ENCODE assay signal across 20 cellular contexts in the genomic region with DNA sequence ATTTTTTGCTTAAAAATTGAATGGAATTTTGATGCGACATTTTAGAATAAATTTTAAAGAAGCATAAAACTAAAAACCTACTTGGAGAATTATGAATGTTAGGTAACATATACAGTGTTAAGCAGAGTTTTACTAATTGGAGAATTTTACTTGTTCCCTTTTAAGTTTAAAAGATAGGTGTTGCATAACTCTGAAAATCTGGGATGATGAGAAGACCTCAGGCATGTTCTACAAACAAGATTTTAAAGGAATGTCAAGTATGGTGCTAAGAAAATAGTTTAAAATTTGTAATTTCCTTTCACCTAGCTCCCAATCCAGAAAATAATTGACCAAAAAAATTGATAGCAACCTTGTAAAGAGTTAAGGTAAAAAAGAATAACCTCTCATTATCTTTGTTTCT.
DNase-seq lines count a peak whose midpoint lies in the region; ATAC-seq and TF ChIP-seq lines count a peak whose summit lies in the region.
"Had no signal": no experiment of that assay in that cellular context is flagged by ENCODE, and none has a peak within 500 bp of the region (broad histone marks: within the 10 kb centered on the region; RNA-seq: fewer than 3 reads in every experiment).

No MANE protein-coding gene starts in this region.

- 90 to 96% methylated on average over 1 of the region's 1 CpG for WGBS in GM23248 (ENCODE audit: low coverage in 1 of 2, low lambda C conversion rate in 2 of 2, missing lambda C conversion rate in 2 of 2), 2 experiments

- H3F3A ChIP-seq in GM23248 (ENCODE audit: insufficient read depth), result peaks cover 10% of the 10 kb centered on the region

- peak overlapping the region; percentile 43 for H3K9ac ChIP-seq in GM23248
- H3K9ac ChIP-seq: BLaER1 had no signal

- H3K4me1 ChIP-seq in GM23248 (ENCODE audit: insufficient read depth), result peaks cover 23% of the 10 kb centered on the region
- no peaks in the 10 kb centered on the region for H3K4me1 ChIP-seq in mucosa of descending colon (ENCODE audit: low read depth)
- H3K4me1 ChIP-seq: SJSA1 had no signal

- H3K4me2 ChIP-seq in GM23248 (ENCODE audit: unreplicated experiment), result peak overlapping the region; percentile 78
- H3K4me2 ChIP-seq: BLaER1 had no signal

- H4K20me1 ChIP-seq in GM23248 (ENCODE audit: insufficient read depth), result no peaks in the 10 kb centered on the region
- H4K20me1 ChIP-seq: BLaER1 had no signal

- peak overlapping the region; percentile 53 for H2AFZ ChIP-seq in GM23248

- H3K27ac ChIP-seq in GM23248, result peak overlapping the region; percentile 74
- H3K27ac ChIP-seq: BLaER1, SJSA1 had no signal

- in situ Hi-C loops in GM23248 (cut with MboI), result no loop called here

- no peaks in the 10 kb centered on the region for H3K27me3 ChIP-seq in GM23248 (replicated peaks; ENCODE audit: insufficient read depth)
- H3K27me3 ChIP-seq: BLaER1, MG63, SJSA1 had no signal

- H3K9me3 ChIP-seq in GM23248 (ENCODE audit: low read depth) (no peaks in the 10 kb centered on the region), mucosa of descending colon (no peaks in the 10 kb centered on the region)
- H3K9me3 ChIP-seq: Caco-2, MG63, SJSA1 had no signal

- H3K36me3 ChIP-seq in GM23248 (ENCODE audit: low read depth) (no peaks in the 10 kb centered on the region), mucosa of descending colon (ENCODE audit: low read depth) (no peaks in the 10 kb centered on the region)
- H3K36me3 ChIP-seq: MG63, SJSA1 had no signal

- intact Hi-C loops in mucosa of descending colon (cut with DNase I, micrococcal nuclease), result no loop called here

- no peak for TF ChIP-seq CTCF in mucosa of descending colon (IDR thresholded peaks at IDR 0.05)

- H3K79me2 ChIP-seq in GM23248 (ENCODE audit: insufficient read depth), result no peaks in the 10 kb centered on the region

- peaks cover 7% of the 10 kb centered on the region; the same call in 1 of the 2 replicates for H3K9me2 ChIP-seq in GM23248 (ENCODE audit: insufficient read depth)

- ATAC-seq in mucosa of descending colon, result no peak
- ATAC-seq: K562 had no signal

- DNase-seq in GM23248 (peak; percentile 21), astrocyte of the hippocampus (ENCODE audit: low read depth, low spot score) (peak; percentile 4), iris pigment epithelial cell (ENCODE audit: low read depth) (peak; percentile 9), mucosa of descending colon (no peak), SHP77 treated with DMSO at 0.1 percent for 48 hours (lab: John Stamatoyannopoulos, UW) (no peak), midbrain (lab: John Stamatoyannopoulos, UW) (no peak)
- no peak for DNase-seq in stimulated activated CD4-positive, alpha-beta T cell treated with anti-CD3 and anti-CD28 coated beads, Interleukin-4, amount 100 ng/mL, for 1 hour
- DNase-seq: Caco-2; CD4-positive, alpha-beta memory T cell; DMS 273 treated with DMSO at 0.1 percent for 48 hours; DMS79 treated with DMSO at 0.1 percent for 48 hours; MG63; NCI-H1417; NCI-H1694 treated with DMSO at 0.1 percent for 48 hours; NCI-H2081 treated with DMSO at 0.1 percent for 48 hours; NCI-H2171 treated with DMSO at 0.1 percent for 48 hours; NCI-H524 treated with DMSO at 0.1 percent for 48 hours had no signal

- H3K4me3 ChIP-seq in GM23248 (peak overlapping the region; percentile 52), mucosa of descending colon (no peak overlapping the region)
- H3K4me3 ChIP-seq: BLaER1, K562, MG63, SJSA1 had no signal

Comparison
In these comparisons a context has a peak if more than half of its experiments do, and no peak if none do; other contexts are left out.
1. DNase-seq: peak in GM23248 (single experiment), astrocyte of the hippocampus (single experiment) and iris pigment epithelial cell (single experiment); none in mucosa of descending colon (0 of 3), SHP77 treated with DMSO at 0.1 percent for 48 hours (single experiment), midbrain (single experiment) and stimulated activated CD4-positive, alpha-beta T cell treated with anti-CD3 and anti-CD28 coated beads, Interleukin-4, amount 100 ng/mL, for 1 hour (single experiment).